ENCODE assay signal across 21 cellular contexts in the genomic region with DNA sequence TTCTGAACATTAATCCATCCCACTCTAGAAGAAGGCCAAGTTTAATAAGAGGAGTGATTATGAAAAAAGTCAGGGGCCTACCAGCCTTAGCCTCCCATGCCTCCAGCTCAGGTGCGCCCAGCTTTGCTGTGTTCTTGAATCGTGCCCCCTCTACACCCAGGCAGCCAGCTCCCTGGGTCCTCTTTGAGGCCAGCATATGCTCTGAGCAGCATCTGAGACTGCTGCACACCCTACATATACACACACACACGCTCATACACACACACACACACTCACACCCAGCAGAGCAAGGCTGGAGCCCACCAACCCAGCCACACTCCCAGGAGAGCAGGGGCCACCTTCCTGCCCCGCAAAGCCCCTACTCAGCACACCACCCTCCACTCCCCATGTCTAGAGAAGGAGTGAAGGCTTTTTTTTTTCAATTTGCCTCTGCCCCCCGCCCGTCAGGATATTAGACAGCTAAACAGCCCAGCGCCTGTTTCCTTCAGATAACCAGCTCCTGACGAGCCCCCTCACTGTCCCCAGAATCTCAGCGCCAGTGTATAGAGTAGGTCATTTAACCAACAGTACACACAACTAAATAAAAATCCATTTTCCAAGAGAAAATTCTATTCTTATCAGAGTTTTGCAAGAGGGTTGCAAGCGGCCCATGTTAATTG.
"Had no signal": no experiment of that assay in that cellular context is flagged by ENCODE, and none has a peak within 500 bp of the region (broad histone marks: within the 10 kb centered on the region; RNA-seq: fewer than 3 reads in every experiment).

No MANE protein-coding gene starts in this region.

- H3K27me3 ChIP-seq: adrenal gland, ascending aorta, right lobe of liver had no signal

- H3K4me3 Mint-ChIP-seq: activated CD4-positive, alpha-beta memory T cell treated with anti-CD3 and anti-CD28 coated beads, Interleukin-2, amount 10 ng/mL, durations not matched to agents 7 days and 5 days; activated CD4-positive, alpha-beta T cell treated with anti-CD3 and anti-CD28 coated beads, Interleukin-2, amount 10 ng/mL, durations not matched to agents 24 days and 14 days; activated naive CD4-positive, alpha-beta T cell treated with anti-CD3 and anti-CD28 coated beads, Interleukin-2, amount 50 U/mL, for 24 hours; activated T-helper 1 cell treated with anti-CD3 and anti-CD28 coated beads, Interleukin-12 subunit alpha, Interleukin-12 subunit beta, Interleukin-2, Interleukin-4 antibody, amounts not matched to agents 30 ng/mL and 10 ng/mL and 1 ng/mL, durations not matched to agents 14 hours and 24 hours and 36 hours; effector memory CD8-positive, alpha-beta T cell; memory B cell; nephron progenitor cell; stimulated activated naive CD8-positive, alpha-beta T cell treated with anti-CD3 and anti-CD28 coated beads, Interleukin-15, amount 100 ng/mL, for 72 hours had no signal

- ATAC-seq: effector memory CD8-positive, alpha-beta T cell; gastrocnemius medialis; left cardiac atrium; right lobe of liver; stimulated activated naive CD8-positive, alpha-beta T cell treated with anti-CD3 and anti-CD28 coated beads, Interleukin-15, amount 100 ng/mL, for 72 hours had no signal

- H3K36me3 Mint-ChIP-seq: activated naive CD4-positive, alpha-beta T cell treated with anti-CD3 and anti-CD28 coated beads, Interleukin-2, amount 50 U/mL, for 24 hours; memory B cell had no signal

- H3K27ac Mint-ChIP-seq: activated CD4-positive, alpha-beta memory T cell treated with anti-CD3 and anti-CD28 coated beads, Interleukin-2, amount 10 ng/mL, durations not matched to agents 7 days and 5 days; activated CD4-positive, alpha-beta T cell treated with anti-CD3 and anti-CD28 coated beads, Interleukin-2, amount 10 ng/mL, durations not matched to agents 24 days and 14 days; activated naive CD4-positive, alpha-beta T cell treated with anti-CD3 and anti-CD28 coated beads, Interleukin-2, amount 50 U/mL, for 24 hours; activated T-helper 1 cell treated with anti-CD3 and anti-CD28 coated beads, Interleukin-12 subunit alpha, Interleukin-12 subunit beta, Interleukin-2, Interleukin-4 antibody, amounts not matched to agents 30 ng/mL and 10 ng/mL and 1 ng/mL, durations not matched to agents 14 hours and 24 hours and 36 hours; effector memory CD8-positive, alpha-beta T cell; memory B cell; nephron progenitor cell; stimulated activated naive CD8-positive, alpha-beta T cell treated with anti-CD3 and anti-CD28 coated beads, Interleukin-15, amount 100 ng/mL, for 72 hours had no signal

- H3K36me3 ChIP-seq: adrenal gland, ascending aorta, esophagus squamous epithelium, gastrocnemius medialis, right lobe of liver, tibial artery had no signal

- H3K27me3 Mint-ChIP-seq: activated naive CD4-positive, alpha-beta T cell treated with anti-CD3 and anti-CD28 coated beads, Interleukin-2, amount 50 U/mL, for 24 hours had no signal

- H3K9me3 ChIP-seq: adrenal gland, ascending aorta, gastrocnemius medialis, right lobe of liver had no signal

- H3K27ac ChIP-seq: adrenal gland, ascending aorta, esophagus squamous epithelium, gastrocnemius medialis, right lobe of liver, skin epidermis, tibial artery had no signal

- H3K4me3 ChIP-seq: adrenal gland, ascending aorta, esophagus squamous epithelium, gastrocnemius medialis, right lobe of liver, skin epidermis, tibial artery had no signal

- DNase-seq: activated CD4-positive, alpha-beta memory T cell treated with anti-CD3 and anti-CD28 coated beads, Interleukin-2, amount 10 ng/mL, durations not matched to agents 7 days and 5 days; activated CD4-positive, alpha-beta T cell treated with anti-CD3 and anti-CD28 coated beads, Interleukin-2, amount 10 ng/mL, durations not matched to agents 24 days and 14 days; activated gamma-delta T cell treated with Interleukin-2 at 50 U/mL for 16 hours; adrenal gland; central memory CD4-positive, alpha-beta T cell; effector memory CD8-positive, alpha-beta T cell; esophagus squamous epithelium; gastrocnemius medialis; left cardiac atrium; nephron progenitor cell; nucleus accumbens; right lobe of liver; stimulated activated CD4-positive, alpha-beta T cell treated with anti-CD3 and anti-CD28 coated beads, Interleukin-1b, Interleukin-23, amount 100 ng/mL, for 48 hours; stimulated activated naive CD8-positive, alpha-beta T cell treated with anti-CD3 and anti-CD28 coated beads, Interleukin-15, amount 100 ng/mL, for 72 hours; T-helper 1 cell; tibial artery had no signal

- H3K9me3 Mint-ChIP-seq: activated CD4-positive, alpha-beta T cell treated with anti-CD3 and anti-CD28 coated beads, Interleukin-2, amount 10 ng/mL, durations not matched to agents 24 days and 14 days; activated naive CD4-positive, alpha-beta T cell treated with anti-CD3 and anti-CD28 coated beads, Interleukin-2, amount 50 U/mL, for 24 hours had no signal

- H3K4me1 Mint-ChIP-seq: activated CD4-positive, alpha-beta memory T cell treated with anti-CD3 and anti-CD28 coated beads, Interleukin-2, amount 10 ng/mL, durations not matched to agents 7 days and 5 days; activated CD4-positive, alpha-beta T cell treated with anti-CD3 and anti-CD28 coated beads, Interleukin-2, amount 10 ng/mL, durations not matched to agents 24 days and 14 days; activated naive CD4-positive, alpha-beta T cell treated with anti-CD3 and anti-CD28 coated beads, Interleukin-2, amount 50 U/mL, for 24 hours; memory B cell; stimulated activated naive CD8-positive, alpha-beta T cell treated with anti-CD3 and anti-CD28 coated beads, Interleukin-15, amount 100 ng/mL, for 72 hours had no signal

- H3K4me1 ChIP-seq: adrenal gland, ascending aorta, esophagus squamous epithelium, gastrocnemius medialis, tibial artery had no signal
